In genomic region chr5:16936150-16937022, GRCh38 we compare ENCODE assay signal across 8 cellular contexts. TPM values are rescaled to one million over a fixed set of nuclear protein-coding genes. Genes with fewer than 3 reads are reported as not detected.
DNase-seq lines count a peak whose midpoint lies in the region; ATAC-seq and TF ChIP-seq lines count a peak whose summit lies in the region.

Gene MYO10, minus strand, starts transcription at chr5:16936288. Its CDS starts 480 bp downstream, at chr5:16935808.

- peak in 1 of 2 donors; percentile 56 for TF ChIP-seq POLR2A in heart left ventricle (IDR thresholded peaks at IDR 0.05)
- TF ChIP-seq POLR2A in uterus (IDR thresholded peaks at IDR 0.05), result peak; percentile 40 to 61

- peak within 1 kb of the TSS; percentile 79 for H2AFZ ChIP-seq in parathyroid adenoma

- peaks cover 42 to 75% of the 10 kb centered on the region in 2 donors for H3K27me3 Mint-ChIP-seq in CD8-positive, alpha-beta memory T cell
- peaks cover 56% of the 10 kb centered on the region for H3K27me3 Mint-ChIP-seq in IgD-negative memory B cell

- no peaks in the 10 kb centered on the region for H3K4me1 ChIP-seq in CD8-positive, alpha-beta memory T cell (ENCODE audit: insufficient read depth, low read length)
- H3K4me1 ChIP-seq in heart left ventricle (peaks cover 0 to 28% (median 10%) of the 10 kb centered on the region in 12 donors), parathyroid adenoma (no peaks in the 10 kb centered on the region), uterus (no peaks in the 10 kb centered on the region)

- no peaks in the 10 kb centered on the region for H3K9me3 ChIP-seq in CD8-positive, alpha-beta memory T cell (ENCODE audit: low read length)
- H3K9me3 ChIP-seq in heart left ventricle, result no peaks in the 10 kb centered on the region
- H3K9me3 ChIP-seq in parathyroid adenoma (ENCODE audit: control insufficient read depth, low read length), result no peaks in the 10 kb centered on the region
- H3K9me3 ChIP-seq in uterus, result no peaks in the 10 kb centered on the region

- 1 to 3% (median 1%) methylated on average over 23 to 71 of the region's 71 CpGs for WGBS in heart left ventricle, 4 donors

- H3K4me2 ChIP-seq in parathyroid adenoma (ENCODE audit: low read length), result peak within 1 kb of the TSS; percentile 87

- H3K4me1 Mint-ChIP-seq in CD8-positive, alpha-beta memory T cell, result peaks cover 14 to 30% (median 17%) of the 10 kb centered on the region in 3 donors
- H3K4me1 Mint-ChIP-seq in IgD-negative memory B cell, result peaks cover 9 to 19% (median 11%) of the 10 kb centered on the region in 3 donors

- H3K36me3 Mint-ChIP-seq in CD8-positive, alpha-beta memory T cell, result no peaks in the 10 kb centered on the region
- H3K36me3 Mint-ChIP-seq in IgD-negative memory B cell, result no peaks in the 10 kb centered on the region

- peaks cover 0 to 10% (median 2%) of the 10 kb centered on the region in 5 donors for H3K9me3 Mint-ChIP-seq in CD8-positive, alpha-beta memory T cell
- H3K9me3 Mint-ChIP-seq in IgD-negative memory B cell, result peaks cover 0 to 4% (median 0%) of the 10 kb centered on the region in 3 donors

- H3K27me3 ChIP-seq in CD8-positive, alpha-beta memory T cell (ENCODE audit: insufficient read depth, low read length, poor library complexity, severe bottlenecking), result peaks cover 8% of the 10 kb centered on the region
- peaks cover 0 to 54% (median 24%) of the 10 kb centered on the region in 9 donors for H3K27me3 ChIP-seq in heart left ventricle
- no peaks in the 10 kb centered on the region for H3K27me3 ChIP-seq in parathyroid adenoma (ENCODE audit: control insufficient read depth, insufficient read depth, low read length)
- no peaks in the 10 kb centered on the region for H3K27me3 ChIP-seq in uterus

- H3K36me3 ChIP-seq in CD8-positive, alpha-beta memory T cell (ENCODE audit: insufficient read depth, low read length), result no peaks in the 10 kb centered on the region
- H3K36me3 ChIP-seq in heart left ventricle (no peaks in the 10 kb centered on the region), parathyroid adenoma (ENCODE audit: control insufficient read depth, insufficient read depth, low read length) (no peaks in the 10 kb centered on the region), uterus (no peaks in the 10 kb centered on the region)

- no peak within 1 kb of the TSS for H3K27ac Mint-ChIP-seq in CD8-positive, alpha-beta memory T cell
- H3K27ac Mint-ChIP-seq in IgD-negative memory B cell, result peak within 1 kb of the TSS in 2 of 3 donors; percentile 14 to 80

- TF ChIP-seq CTCF in heart left ventricle (IDR thresholded peaks at IDR 0.05) (no peak), parathyroid adenoma (IDR thresholded peaks at IDR 0.05) (no peak), uterus (IDR thresholded peaks at IDR 0.05) (peak in 1 of 4 experiments; percentile 20)

- no peak within 1 kb of the TSS for H3K9ac ChIP-seq in parathyroid adenoma

- CTCF ChIA-PET in CD8-positive, alpha-beta memory T cell (lab: Charles Lee), result no interaction called here

- intact Hi-C loops in heart left ventricle (cut with DNase I) (loop anchor here in 9 of 10 donors (5.0 to 10.0 kb wide), 7 partner anchors 108 to 258 kb away; no protein-coding TSS in a partner anchor), uterus (cut with DNase I; ENCODE audit: low total_unique reads) (no loop called here)

- POLR2A ChIA-PET in CD8-positive, alpha-beta memory T cell (lab: Charles Lee), result no interaction called here

- peak; percentile 58 for ATAC-seq in GM21423 (IDR thresholded peaks at IDR 0.05; ENCODE audit: unreplicated experiment)
- peak; percentile 74 to 90 (median 90) for ATAC-seq in heart left ventricle

- no peaks in the 10 kb centered on the region for H3K79me2 ChIP-seq in parathyroid adenoma

- H3K27ac ChIP-seq in CD8-positive, alpha-beta memory T cell (ENCODE audit: low read depth, low read length), result no peak within 1 kb of the TSS
- H3K27ac ChIP-seq in heart left ventricle (peak within 1 kb of the TSS; percentile 27 to 79 (median 67)), parathyroid adenoma (peak within 1 kb of the TSS; percentile 47), uterus (peak within 1 kb of the TSS; percentile 69 to 73)

- peak in 1 of 5 donors; percentile 1 for DNase-seq in CD8-positive, alpha-beta memory T cell
- DNase-seq in SKM-1 (lab: John Stamatoyannopoulos, UW; ENCODE audit: unreplicated experiment), result peak; percentile 53
- peak; percentile 82 for DNase-seq in amniotic epithelial cell (ENCODE audit: low read depth)
- peak; percentile 73 to 91 (median 81) for DNase-seq in heart left ventricle
- DNase-seq in uterus, result peak; percentile 71 to 79

- peak within 1 kb of the TSS; percentile 9 to 72 (median 56) for H3K4me3 Mint-ChIP-seq in CD8-positive, alpha-beta memory T cell
- H3K4me3 Mint-ChIP-seq in IgD-negative memory B cell, result peak within 1 kb of the TSS; percentile 73 to 89 (median 81)

- H3K4me3 ChIP-seq in CD8-positive, alpha-beta memory T cell (ENCODE audit: low read length), result no peak within 1 kb of the TSS
- H3K4me3 ChIP-seq in heart left ventricle (peak within 1 kb of the TSS; percentile 60 to 90 (median 74)), parathyroid adenoma (ENCODE audit: low read depth, low read length) (peak within 1 kb of the TSS; percentile 73), uterus (peak within 1 kb of the TSS; percentile 64 to 71)

RNA-seq across cellular contexts. Expression of gene MYO10, which starts in this region (rescaled TPM):
- total RNA-seq in CD8-positive, alpha-beta memory T cell, result under 1 TPM; 0.11 to 0.18 TPM
- polyA plus RNA-seq in CD8-positive, alpha-beta memory T cell, result not detected
- polyA plus RNA-seq in IgD-negative memory B cell (not detected), heart left ventricle (1 to 10 TPM; 2.0 to 2.8 TPM)
- total RNA-seq in heart left ventricle (10 to 100 TPM in 1 of 9 donors, 1 to 10 TPM in 8; 2.0 to 17.3 (median 5.5) TPM), uterus (10 to 100 TPM in 3 of 4 donors, 1 to 10 TPM in 1; 3.2 to 30.7 (median 22.9) TPM)

Comparison
In these comparisons a context has a peak if more than half of its experiments do, and no peak if none do; other contexts are left out.
1. H3K27ac Mint-ChIP-seq: peak in IgD-negative memory B cell (2 of 3); none in CD8-positive, alpha-beta memory T cell (0 of 8).